32 cellular contexts compared by ENCODE assay signal in genomic region chr12:94925729-94926128, GRCh38.
"Had no signal": no experiment of that assay in that cellular context is flagged by ENCODE, and none has a peak within 500 bp of the region (broad histone marks: within the 10 kb centered on the region; RNA-seq: fewer than 3 reads in every experiment).

No MANE protein-coding gene starts in this region.

- H3K4me3 Mint-ChIP-seq: activated CD4-positive, alpha-beta T cell treated with anti-CD3 and anti-CD28 coated beads for 36 hours; activated CD8-positive, alpha-beta T cell treated with anti-CD3 and anti-CD28 coated beads for 36 hours; activated naive CD8-positive, alpha-beta T cell; activated T-cell treated with anti-CD3 and anti-CD28 coated beads, Interleukin-2, amount 50 U/mL, for 4 hours; activated T-helper 17 cell treated with anti-CD3 and anti-CD28 coated beads, Interleukin-2, amount 50 U/mL, for 72 hours; central memory CD8-positive, alpha-beta T cell; dendritic cell treated with granulocyte-macrophage colony-stimulating factor and Interleukin-4, amounts not matched to agents 40 ng/mL and 50 ng/mL, for 4 days; T-helper 1 cell treated with Interleukin-12 subunit alpha and Interleukin-12 subunit beta and Interleukin-4 antibody, amounts not matched to agents 30 μg/mL and 1 μg/mL, for 36 hours had no signal

- H3K79me2 ChIP-seq: hepatocyte had no signal

- H3K27me3 ChIP-seq: brain microvascular endothelial cell, dorsolateral prefrontal cortex, esophagus muscularis mucosa, gastroesophageal sphincter, heart right ventricle, hepatocyte had no signal

- H3K4me1 Mint-ChIP-seq: activated CD4-positive, alpha-beta T cell treated with anti-CD3 and anti-CD28 coated beads for 36 hours; activated T-helper 17 cell treated with anti-CD3 and anti-CD28 coated beads, Interleukin-2, amount 50 U/mL, for 72 hours had no signal

- H3K4me2 ChIP-seq: hepatocyte had no signal

- FAIRE-seq: astrocyte, bronchial epithelial cell had no signal

- H3K9me3 ChIP-seq: esophagus muscularis mucosa, gastroesophageal sphincter, heart right ventricle had no signal

- ATAC-seq: activated CD4-positive, alpha-beta T cell treated with anti-CD3 and anti-CD28 coated beads for 36 hours; activated CD8-positive, alpha-beta T cell treated with anti-CD3 and anti-CD28 coated beads for 36 hours; activated T-cell treated with anti-CD3 and anti-CD28 coated beads, Interleukin-2, amount 50 U/mL, for 4 hours; activated T-helper 17 cell treated with anti-CD3 and anti-CD28 coated beads, Interleukin-2, amount 50 U/mL, for 72 hours; gastroesophageal sphincter; heart right ventricle had no signal

- H3K4me1 ChIP-seq: esophagus muscularis mucosa, gastroesophageal sphincter, heart right ventricle had no signal

- H3K4me3 ChIP-seq: coronary artery, dorsolateral prefrontal cortex, esophagus muscularis mucosa, gastroesophageal sphincter, heart right ventricle, hepatocyte had no signal

- H3K36me3 ChIP-seq: brain microvascular endothelial cell, esophagus muscularis mucosa, gastroesophageal sphincter, heart right ventricle had no signal

- DNase-seq: activated CD4-positive, alpha-beta T cell treated with anti-CD3 and anti-CD28 coated beads for 36 hours; activated CD4-positive, alpha-beta T cell treated with anti-CD3 and anti-CD28 coated beads, Interleukin-2, amount 50 U/mL, for 1 hour; activated CD4-positive, alpha-beta T cell treated with anti-CD3 and anti-CD28 coated beads, Interleukin-2, amount 50 U/mL, for 48 hours; activated CD4-positive, CD25-positive, alpha-beta regulatory T cell; activated CD4-positive, CD25-positive, alpha-beta regulatory T cell treated with anti-CD3 and anti-CD28 coated beads, Interleukin-2, amount 50 U/mL, for 72 hours; activated CD8-positive, alpha-beta memory T cell treated with anti-CD3 and anti-CD28 coated beads for 24 hours; activated CD8-positive, alpha-beta T cell treated with anti-CD3 and anti-CD28 coated beads for 36 hours; activated effector memory CD4-positive, alpha-beta T cell treated with Interleukin-2 at 50 U/mL for 16 hours; activated gamma-delta T cell treated with Interleukin-2 at 50 U/mL for 16 hours; activated naive CD4-positive, alpha-beta T cell treated with anti-CD3 and anti-CD28 coated beads, Interleukin-2, amount 50 U/mL, for 16 hours; activated naive CD4-positive, alpha-beta T cell treated with Interleukin-2 at 50 U/mL for 16 hours; activated T-cell treated with anti-CD3 and anti-CD28 coated beads, Interleukin-2, amount 50 U/mL, for 4 hours; amniotic stem cell; anterior cingulate cortex; brain microvascular endothelial cell; dorsolateral prefrontal cortex; effector memory CD4-positive, alpha-beta T cell; erythroblast; foreskin melanocyte; heart right ventricle; T1000 had no signal

- H3K27ac ChIP-seq: brain microvascular endothelial cell, coronary artery, dorsolateral prefrontal cortex, esophagus muscularis mucosa, gastroesophageal sphincter, heart right ventricle, hepatocyte had no signal

- H3K27me3 Mint-ChIP-seq: activated CD4-positive, alpha-beta T cell treated with anti-CD3 and anti-CD28 coated beads for 36 hours; activated CD8-positive, alpha-beta T cell treated with anti-CD3 and anti-CD28 coated beads for 36 hours; activated T-helper 17 cell treated with anti-CD3 and anti-CD28 coated beads, Interleukin-2, amount 50 U/mL, for 72 hours; dendritic cell treated with granulocyte-macrophage colony-stimulating factor and Interleukin-4, amounts not matched to agents 40 ng/mL and 50 ng/mL, for 4 days had no signal

- H2AFZ ChIP-seq: hepatocyte had no signal

- H3K9me3 Mint-ChIP-seq: activated CD8-positive, alpha-beta T cell treated with anti-CD3 and anti-CD28 coated beads for 36 hours; activated T-cell treated with anti-CD3 and anti-CD28 coated beads, Interleukin-2, amount 50 U/mL, for 4 hours; activated T-helper 17 cell treated with anti-CD3 and anti-CD28 coated beads, Interleukin-2, amount 50 U/mL, for 72 hours; central memory CD8-positive, alpha-beta T cell; dendritic cell treated with granulocyte-macrophage colony-stimulating factor and Interleukin-4, amounts not matched to agents 40 ng/mL and 50 ng/mL, for 4 days; T-helper 1 cell treated with Interleukin-12 subunit alpha and Interleukin-12 subunit beta and Interleukin-4 antibody, amounts not matched to agents 30 μg/mL and 1 μg/mL, for 36 hours had no signal

- H3K27ac Mint-ChIP-seq: activated CD4-positive, alpha-beta T cell treated with anti-CD3 and anti-CD28 coated beads for 36 hours; activated CD8-positive, alpha-beta T cell treated with anti-CD3 and anti-CD28 coated beads for 36 hours; activated naive CD8-positive, alpha-beta T cell; activated T-helper 17 cell treated with anti-CD3 and anti-CD28 coated beads, Interleukin-2, amount 50 U/mL, for 72 hours; dendritic cell treated with granulocyte-macrophage colony-stimulating factor and Interleukin-4, amounts not matched to agents 40 ng/mL and 50 ng/mL, for 4 days; T-helper 1 cell treated with Interleukin-12 subunit alpha and Interleukin-12 subunit beta and Interleukin-4 antibody, amounts not matched to agents 30 μg/mL and 1 μg/mL, for 36 hours had no signal
